In genomic region chr10:14878266-14879054, GRCh38 we compare ENCODE assay signal across 1 cellular context.
A peak's percentile ranks its signal among the peaks of the same experiment; 100 is the strongest.
TF ChIP-seq lines count a peak whose summit lies in the region.

Gene SUV39H2 (plus strand): TSS chr10:14878866. CDS start chr10:14878889, 23 bp downstream.

TF ChIP-seq in K562, 482 proteins besides CTCF, POLR2A, EP300 and RAD21 (continued from another document and continues in another):
- no peak for TF ChIP-seq MBD1 (CRISPR knock-in tag; IDR thresholded peaks at IDR 0.05)
- no peak for TF ChIP-seq GTF2B (IDR thresholded peaks at IDR 0.05; ENCODE audit: extremely low read depth, insufficient read length)
- 0 out of 2 replicates have a peak, but pooled peaks have one; percentile 20 for TF ChIP-seq USF2 (CRISPR knock-in tag; IDR thresholded peaks at IDR 0.05)
- 0 out of 2 replicates have a peak, but pooled peaks have one; percentile 46 for TF ChIP-seq CREB5 (CRISPR knock-in tag; IDR thresholded peaks at IDR 0.05)
- no peak for TF ChIP-seq FOXP4 (CRISPR knock-in tag; IDR thresholded peaks at IDR 0.05; ENCODE audit: borderline replicate concordance)
- TF ChIP-seq RB1 (IDR thresholded peaks at IDR 0.05; ENCODE audit: low read depth), result peak; percentile 91
- no peak for TF ChIP-seq CBFA2T3 (IDR thresholded peaks at IDR 0.05)
- peak; percentile 78 for TF ChIP-seq ZNF740 (CRISPR knock-in tag; IDR thresholded peaks at IDR 0.05)
- no peak for TF ChIP-seq ZNF740 (tag; IDR thresholded peaks at IDR 0.05)
- TF ChIP-seq GMEB1 (CRISPR knock-in tag; IDR thresholded peaks at IDR 0.05), result peak; percentile 91
- no peak for TF ChIP-seq ATF3 (IDR thresholded peaks at IDR 0.05)
- TF ChIP-seq ATF3 (CRISPR knock-in tag; conservative IDR thresholded peaks at IDR 0.05), result peak; percentile 59; the same call in 1 of the 2 replicates
- TF ChIP-seq SIN3B (IDR thresholded peaks at IDR 0.05; ENCODE audit: low read depth), result peak; percentile 75; the same call in 1 of the 2 replicates
- peak; percentile 84 for TF ChIP-seq E2F1 (CRISPR knock-in tag; IDR thresholded peaks at IDR 0.05)
- TF ChIP-seq ZNF263 (CRISPR knock-in tag; IDR thresholded peaks at IDR 0.05; ENCODE audit: borderline replicate concordance), result peak; percentile 63; the same call in 1 of the 2 replicates
- no peak for TF ChIP-seq POLR3A (IDR thresholded peaks at IDR 0.05; ENCODE audit: borderline replicate concordance, extremely low read depth, insufficient read depth, insufficient read length)
- TF ChIP-seq NFIC (IDR thresholded peaks at IDR 0.05), result peak; percentile 35; the same call in 1 of the 2 replicates
- peak; percentile 89 for TF ChIP-seq MYC (IDR thresholded peaks at IDR 0.05; ENCODE audit: low read depth, low read length)
- TF ChIP-seq MYC (CRISPR knock-in tag; IDR thresholded peaks at IDR 0.05; ENCODE audit: borderline replicate concordance, low read depth), result peak; percentile 95; the same call in 1 of the 2 replicates
- TF ChIP-seq POLR2B (IDR thresholded peaks at IDR 0.05; ENCODE audit: low read depth, partially characterized antibody), result peak; percentile 67
- peak; percentile 82 for TF ChIP-seq CCNT2 (IDR thresholded peaks at IDR 0.05; ENCODE audit: borderline replicate concordance, extremely low read depth, insufficient read length, low read depth, low read length)
- TF ChIP-seq VEZF1 (CRISPR knock-in tag; IDR thresholded peaks at IDR 0.05), result peak; percentile 83
- 0 out of 2 replicates have a peak, but pooled peaks have one; percentile 48 for TF ChIP-seq E2F3 (CRISPR knock-in tag; IDR thresholded peaks at IDR 0.05)
- peak; percentile 95 for TF ChIP-seq RBBP5 (IDR thresholded peaks at IDR 0.05; ENCODE audit: borderline replicate concordance, insufficient read depth, low read length, poor library complexity, severe bottlenecking)
- peak; percentile 4 for TF ChIP-seq MXD1 (CRISPR knock-in tag; IDR thresholded peaks at IDR 0.05; ENCODE audit: borderline replicate concordance, poor library complexity, severe bottlenecking)
- TF ChIP-seq E2F6 (IDR thresholded peaks at IDR 0.05; ENCODE audit: borderline replicate concordance in 1 of 2, extremely low read depth in 1 of 2, insufficient read depth in 1 of 2, insufficient read length in 1 of 2, low read depth in 1 of 2, low read length in 1 of 2, poor library complexity in 1 of 2, severe bottlenecking in 1 of 2), result peak; percentile 79 to 88
- TF ChIP-seq FOXJ2 (tag; IDR thresholded peaks at IDR 0.05), result 0 out of 2 replicates have a peak, but pooled peaks have one; percentile 18
- TF ChIP-seq E2F4 (CRISPR knock-in tag; IDR thresholded peaks at IDR 0.05; ENCODE audit: low read depth), result peak; percentile 90
- TF ChIP-seq ELK1 (CRISPR knock-in tag; IDR thresholded peaks at IDR 0.05), result no peak
- TF ChIP-seq EWSR1 (IDR thresholded peaks at IDR 0.05; ENCODE audit: borderline replicate concordance, low read depth, partially characterized antibody), result no peak
- peak; percentile 77 for TF ChIP-seq BHLHE40 (IDR thresholded peaks at IDR 0.05; ENCODE audit: low read length)
- TF ChIP-seq POLR2G (IDR thresholded peaks at IDR 0.05; ENCODE audit: low read depth, low read length), result peak; percentile 95
- TF ChIP-seq HMGN3 (IDR thresholded peaks at IDR 0.05; ENCODE audit: borderline replicate concordance, extremely low read depth, insufficient read length, low read depth, low read length), result peak; percentile 40
